In genomic region chr13:40172878-40173277, GRCh38 we compare ENCODE assay signal across 10 cellular contexts.
"Had no signal": no experiment of that assay in that cellular context is flagged by ENCODE, and none has a peak within 500 bp of the region (broad histone marks: within the 10 kb centered on the region; RNA-seq: fewer than 3 reads in every experiment).

No MANE protein-coding gene starts in this region.

- H3K9me3 ChIP-seq: left lung, spleen, tibial nerve had no signal

- H3K27me3 ChIP-seq: brain microvascular endothelial cell, neural progenitor cell, tibial nerve had no signal

- H3K9ac ChIP-seq: neural progenitor cell, parathyroid adenoma had no signal

- ATAC-seq: activated T-cell treated with anti-CD3 and anti-CD28 coated beads, Interleukin-2, amount 50 U/mL, for 4 hours had no signal

- H3K79me2 ChIP-seq: parathyroid adenoma had no signal

- DNase-seq: activated CD4-positive, alpha-beta memory T cell treated with anti-CD3 and anti-CD28 coated beads for 36 hours; activated effector memory CD4-positive, alpha-beta T cell treated with anti-CD3 and anti-CD28 coated beads, Interleukin-2, amount 50 U/mL, for 16 hours; activated T-cell treated with anti-CD3 and anti-CD28 coated beads, Interleukin-2, amount 50 U/mL, for 4 hours; brain microvascular endothelial cell; spleen; stimulated activated CD4-positive, alpha-beta T cell treated with anti-CD3 and anti-CD28 coated beads, Interleukin-1b, Interleukin-23, amount 100 ng/mL, for 48 hours had no signal

- H3K4me2 ChIP-seq: neural progenitor cell had no signal

- H3K4me1 ChIP-seq: left lung, neural progenitor cell, parathyroid adenoma had no signal

- H2AFZ ChIP-seq: parathyroid adenoma had no signal

- H3K4me3 ChIP-seq: left lung, neural progenitor cell, spleen, tibial nerve had no signal

- H3K36me3 ChIP-seq: brain microvascular endothelial cell, left lung, neural progenitor cell, spleen, tibial nerve had no signal

- H3K27ac ChIP-seq: brain microvascular endothelial cell, left lung, neural progenitor cell, parathyroid adenoma, spleen, tibial nerve had no signal
